In the genomic region with DNA sequence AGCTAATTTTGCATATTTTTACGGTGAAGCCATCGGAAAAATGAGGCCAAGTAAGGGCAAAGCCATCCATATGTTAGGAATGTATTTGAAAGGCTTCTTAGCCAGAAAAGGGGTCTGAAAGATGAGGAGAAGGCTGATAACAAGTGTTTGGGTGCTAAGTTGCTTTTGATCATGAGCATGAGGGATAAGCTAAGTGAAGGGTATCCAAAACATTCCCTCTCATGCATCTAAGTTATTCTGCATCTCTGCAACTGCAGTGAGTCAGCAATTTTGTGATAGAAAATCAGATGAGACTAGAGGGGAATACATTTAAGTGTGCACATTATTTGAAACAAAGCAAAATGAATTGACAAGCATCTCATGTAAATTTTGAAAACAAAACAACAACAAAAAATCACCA, we compare ENCODE assay signal across 1 cellular context.
TF ChIP-seq lines count a peak whose summit lies in the region.

No MANE protein-coding gene starts in this region.

TF ChIP-seq in GM23338, 12 proteins besides CTCF, POLR2A, EP300 and RAD21 (continued from another document):
- TF ChIP-seq, protein P1, sequence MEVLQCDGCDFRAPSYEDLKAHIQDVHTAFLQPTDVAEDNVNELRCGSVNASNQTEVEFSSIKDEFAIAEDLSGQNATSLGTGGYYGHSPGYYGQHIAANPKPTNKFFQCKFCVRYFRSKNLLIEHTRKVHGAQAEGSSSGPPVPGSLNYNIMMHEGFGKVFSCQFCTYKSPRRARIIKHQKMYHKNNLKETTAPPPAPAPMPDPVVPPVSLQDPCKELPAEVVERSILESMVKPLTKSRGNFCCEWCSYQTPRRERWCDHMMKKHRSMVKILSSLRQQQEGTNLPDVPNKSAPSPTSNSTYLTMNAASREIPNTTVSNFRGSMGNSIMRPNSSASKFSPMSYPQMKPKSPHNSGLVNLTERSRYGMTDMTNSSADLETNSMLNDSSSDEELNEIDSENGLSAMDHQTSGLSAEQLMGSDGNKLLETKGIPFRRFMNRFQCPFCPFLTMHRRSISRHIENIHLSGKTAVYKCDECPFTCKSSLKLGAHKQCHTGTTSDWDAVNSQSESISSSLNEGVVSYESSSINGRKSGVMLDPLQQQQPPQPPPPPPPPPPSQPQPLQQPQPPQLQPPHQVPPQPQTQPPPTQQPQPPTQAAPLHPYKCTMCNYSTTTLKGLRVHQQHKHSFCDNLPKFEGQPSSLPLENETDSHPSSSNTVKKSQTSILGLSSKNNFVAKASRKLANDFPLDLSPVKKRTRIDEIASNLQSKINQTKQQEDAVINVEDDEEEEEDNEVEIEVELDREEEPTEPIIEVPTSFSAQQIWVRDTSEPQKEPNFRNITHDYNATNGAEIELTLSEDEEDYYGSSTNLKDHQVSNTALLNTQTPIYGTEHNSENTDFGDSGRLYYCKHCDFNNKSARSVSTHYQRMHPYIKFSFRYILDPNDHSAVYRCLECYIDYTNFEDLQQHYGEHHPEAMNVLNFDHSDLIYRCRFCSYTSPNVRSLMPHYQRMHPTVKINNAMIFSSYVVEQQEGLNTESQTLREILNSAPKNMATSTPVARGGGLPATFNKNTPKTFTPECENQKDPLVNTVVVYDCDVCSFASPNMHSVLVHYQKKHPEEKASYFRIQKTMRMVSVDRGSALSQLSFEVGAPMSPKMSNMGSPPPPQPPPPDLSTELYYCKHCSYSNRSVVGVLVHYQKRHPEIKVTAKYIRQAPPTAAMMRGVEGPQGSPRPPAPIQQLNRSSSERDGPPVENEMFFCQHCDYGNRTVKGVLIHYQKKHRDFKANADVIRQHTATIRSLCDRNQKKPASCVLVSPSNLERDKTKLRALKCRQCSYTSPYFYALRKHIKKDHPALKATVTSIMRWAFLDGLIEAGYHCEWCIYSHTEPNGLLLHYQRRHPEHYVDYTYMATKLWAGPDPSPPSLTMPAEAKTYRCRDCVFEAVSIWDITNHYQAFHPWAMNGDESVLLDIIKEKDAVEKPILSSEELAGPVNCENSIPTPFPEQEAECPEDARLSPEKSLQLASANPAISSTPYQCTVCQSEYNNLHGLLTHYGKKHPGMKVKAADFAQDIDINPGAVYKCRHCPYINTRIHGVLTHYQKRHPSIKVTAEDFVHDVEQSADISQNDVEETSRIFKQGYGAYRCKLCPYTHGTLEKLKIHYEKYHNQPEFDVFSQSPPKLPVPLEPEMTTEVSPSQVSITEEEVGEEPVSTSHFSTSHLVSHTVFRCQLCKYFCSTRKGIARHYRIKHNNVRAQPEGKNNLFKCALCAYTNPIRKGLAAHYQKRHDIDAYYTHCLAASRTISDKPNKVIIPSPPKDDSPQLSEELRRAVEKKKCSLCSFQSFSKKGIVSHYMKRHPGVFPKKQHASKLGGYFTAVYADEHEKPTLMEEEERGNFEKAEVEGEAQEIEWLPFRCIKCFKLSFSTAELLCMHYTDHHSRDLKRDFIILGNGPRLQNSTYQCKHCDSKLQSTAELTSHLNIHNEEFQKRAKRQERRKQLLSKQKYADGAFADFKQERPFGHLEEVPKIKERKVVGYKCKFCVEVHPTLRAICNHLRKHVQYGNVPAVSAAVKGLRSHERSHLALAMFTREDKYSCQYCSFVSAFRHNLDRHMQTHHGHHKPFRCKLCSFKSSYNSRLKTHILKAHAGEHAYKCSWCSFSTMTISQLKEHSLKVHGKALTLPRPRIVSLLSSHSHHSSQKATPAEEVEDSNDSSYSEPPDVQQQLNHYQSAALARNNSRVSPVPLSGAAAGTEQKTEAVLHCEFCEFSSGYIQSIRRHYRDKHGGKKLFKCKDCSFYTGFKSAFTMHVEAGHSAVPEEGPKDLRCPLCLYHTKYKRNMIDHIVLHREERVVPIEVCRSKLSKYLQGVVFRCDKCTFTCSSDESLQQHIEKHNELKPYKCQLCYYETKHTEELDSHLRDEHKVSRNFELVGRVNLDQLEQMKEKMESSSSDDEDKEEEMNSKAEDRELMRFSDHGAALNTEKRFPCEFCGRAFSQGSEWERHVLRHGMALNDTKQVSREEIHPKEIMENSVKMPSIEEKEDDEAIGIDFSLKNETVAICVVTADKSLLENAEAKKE (CRISPR knock-in tag; IDR thresholded peaks at IDR 0.05) = no peak
- TF ChIP-seq ZNF114 (CRISPR knock-in tag; IDR thresholded peaks at IDR 0.05) (no peak), CREB1 (CRISPR knock-in tag; IDR thresholded peaks at IDR 0.05; ENCODE audit: low read depth) (no peak), JUNB (IDR thresholded peaks at IDR 0.05; ENCODE audit: unreplicated experiment) (no peak), ZNF331 (CRISPR knock-in tag; IDR thresholded peaks at IDR 0.05; ENCODE audit: low read depth) (no peak), POLR2AphosphoS5 (IDR thresholded peaks at IDR 0.05; ENCODE audit: low read depth) (no peak), NANOG (IDR thresholded peaks at IDR 0.05; ENCODE audit: borderline replicate concordance) (no peak), EZH2phosphoT487 (IDR thresholded peaks at IDR 0.05; ENCODE audit: unreplicated experiment) (no peak)
